In the genomic region with DNA sequence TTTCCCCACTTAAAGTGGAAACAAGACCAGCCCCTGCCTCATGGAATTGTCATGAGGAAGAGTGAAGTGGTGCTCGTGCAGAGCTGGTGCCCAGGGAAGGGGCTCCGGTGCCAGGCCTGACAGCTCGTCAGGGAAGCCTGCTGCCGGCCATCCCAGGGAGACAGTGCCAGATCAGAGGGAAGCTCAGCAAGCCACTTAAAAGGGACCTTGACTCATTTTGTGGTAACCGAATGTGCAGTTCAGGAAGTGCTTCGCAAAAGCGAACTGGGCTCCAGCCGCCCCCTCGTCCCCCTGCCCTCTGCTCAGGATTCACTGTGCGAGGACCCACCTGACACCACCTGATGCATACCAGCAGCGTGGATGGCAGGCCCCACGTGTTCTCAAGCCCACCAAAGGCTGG, we compare ENCODE assay signal across 7 cellular contexts.
DNase-seq lines count a peak whose midpoint lies in the region; ATAC-seq and TF ChIP-seq lines count a peak whose summit lies in the region.
"Not testable (repeated sequence)": the region's sequence is repeated elsewhere in the genome, so short reads cannot be mapped to it uniquely, and the experiment has no call there.

No MANE protein-coding gene starts in this region.

- H3K4me1 Mint-ChIP-seq in CD4-positive, alpha-beta T cell (ENCODE audit: low read depth); T-helper 17 cell; activated T-helper 17 cell treated with anti-CD3 and anti-CD28 coated beads, Interleukin-2, amount 50 U/mL, for 72 hours; stimulated activated effector memory CD8-positive, alpha-beta T cell treated with anti-CD3 and anti-CD28 coated beads, Interleukin-12 subunit alpha, Interleukin-12 subunit beta, amount 100 ng/mL, for 72 hours: not testable (repeated sequence)
- H3K4me1 Mint-ChIP-seq in activated CD8-positive, alpha-beta T cell treated with anti-CD3 and anti-CD28 coated beads for 36 hours (ENCODE audit: low read depth): peaks cover 16% of the 10 kb centered on the region

- H3K27me3 Mint-ChIP-seq in CD4-positive, alpha-beta T cell; T-helper 17 cell; activated CD8-positive, alpha-beta T cell treated with anti-CD3 and anti-CD28 coated beads for 36 hours; activated T-helper 17 cell treated with anti-CD3 and anti-CD28 coated beads, Interleukin-2, amount 50 U/mL, for 72 hours: not testable (repeated sequence)

- H3K36me3 ChIP-seq in mucosa of descending colon (ENCODE audit: low read depth): not testable (repeated sequence)

- not testable (repeated sequence) for H3K4me3 ChIP-seq in mucosa of descending colon

- TF ChIP-seq CTCF in CD4-positive, alpha-beta T cell (IDR thresholded peaks at IDR 0.05); activated CD8-positive, alpha-beta T cell treated with anti-CD3 and anti-CD28 coated beads for 36 hours (IDR thresholded peaks at IDR 0.05); mucosa of descending colon (IDR thresholded peaks at IDR 0.05): not testable (repeated sequence)

- intact Hi-C loops in CD4-positive, alpha-beta T cell (cut with DNase I, micrococcal nuclease); activated CD8-positive, alpha-beta T cell treated with anti-CD3 and anti-CD28 coated beads for 36 hours (cut with micrococcal nuclease); mucosa of descending colon (cut with DNase I, micrococcal nuclease): not testable (repeated sequence)

- H3K4me1 ChIP-seq in mucosa of descending colon (ENCODE audit: low read depth): not testable (repeated sequence)

- ATAC-seq in CD4-positive, alpha-beta T cell (ENCODE audit: poor library complexity): peak; percentile 79
- peak; percentile 79 for ATAC-seq in T-helper 17 cell
- peak; percentile 62 for ATAC-seq in activated CD8-positive, alpha-beta T cell treated with anti-CD3 and anti-CD28 coated beads for 36 hours
- peak; percentile 77 for ATAC-seq in activated T-helper 17 cell treated with anti-CD3 and anti-CD28 coated beads, Interleukin-2, amount 50 U/mL, for 72 hours (replicated peaks)
- peak; percentile 27 for ATAC-seq in mucosa of descending colon
- peak; percentile 60 for ATAC-seq in stimulated activated effector memory CD8-positive, alpha-beta T cell treated with anti-CD3 and anti-CD28 coated beads, Interleukin-12 subunit alpha, Interleukin-12 subunit beta, amount 100 ng/mL, for 72 hours

- POLR2A ChIA-PET in CD4-positive, alpha-beta T cell (lab: Charles Lee); activated CD8-positive, alpha-beta T cell treated with anti-CD3 and anti-CD28 coated beads for 36 hours (lab: Charles Lee): not testable (repeated sequence)

- not testable (repeated sequence) for H3K27ac ChIP-seq in CD4-positive, alpha-beta T cell (ENCODE audit: low read depth, low read length)

- not testable (repeated sequence) for H3K9me3 ChIP-seq in CD4-positive, alpha-beta T cell (ENCODE audit: control insufficient read depth, low read length); T-helper 17 cell (ENCODE audit: control insufficient read depth, low read length, poor library complexity, severe bottlenecking); mucosa of descending colon

- H3K36me3 Mint-ChIP-seq in CD4-positive, alpha-beta T cell (ENCODE audit: low read depth); T-helper 17 cell (ENCODE audit: low read depth); activated CD8-positive, alpha-beta T cell treated with anti-CD3 and anti-CD28 coated beads for 36 hours (ENCODE audit: low read depth); activated T-helper 17 cell treated with anti-CD3 and anti-CD28 coated beads, Interleukin-2, amount 50 U/mL, for 72 hours (ENCODE audit: low read depth); stimulated activated effector memory CD8-positive, alpha-beta T cell treated with anti-CD3 and anti-CD28 coated beads, Interleukin-12 subunit alpha, Interleukin-12 subunit beta, amount 100 ng/mL, for 72 hours: not testable (repeated sequence)

- CTCF ChIA-PET in CD4-positive, alpha-beta T cell (lab: Charles Lee); activated CD8-positive, alpha-beta T cell treated with anti-CD3 and anti-CD28 coated beads for 36 hours (lab: Charles Lee): not testable (repeated sequence)

- not testable (repeated sequence) for H3K27me3 ChIP-seq in CD4-positive, alpha-beta T cell (ENCODE audit: control insufficient read depth, insufficient read depth, low read length)

- DNase-seq in CD4-positive, alpha-beta T cell; T-helper 17 cell; activated CD8-positive, alpha-beta T cell treated with anti-CD3 and anti-CD28 coated beads for 36 hours; mucosa of descending colon; stimulated activated effector memory CD8-positive, alpha-beta T cell treated with anti-CD3 and anti-CD28 coated beads, Interleukin-12 subunit alpha, Interleukin-12 subunit beta, amount 100 ng/mL, for 72 hours (ENCODE audit: low spot score in 2 of 2): not testable (repeated sequence)
- DNase-seq in central memory CD4-positive, alpha-beta T cell: peak; percentile 2

- H3K27ac Mint-ChIP-seq in CD4-positive, alpha-beta T cell; T-helper 17 cell; activated CD8-positive, alpha-beta T cell treated with anti-CD3 and anti-CD28 coated beads for 36 hours; activated T-helper 17 cell treated with anti-CD3 and anti-CD28 coated beads, Interleukin-2, amount 50 U/mL, for 72 hours; stimulated activated effector memory CD8-positive, alpha-beta T cell treated with anti-CD3 and anti-CD28 coated beads, Interleukin-12 subunit alpha, Interleukin-12 subunit beta, amount 100 ng/mL, for 72 hours: not testable (repeated sequence)

- H3K4me3 Mint-ChIP-seq in CD4-positive, alpha-beta T cell; T-helper 17 cell; activated CD8-positive, alpha-beta T cell treated with anti-CD3 and anti-CD28 coated beads for 36 hours; activated T-helper 17 cell treated with anti-CD3 and anti-CD28 coated beads, Interleukin-2, amount 50 U/mL, for 72 hours; stimulated activated effector memory CD8-positive, alpha-beta T cell treated with anti-CD3 and anti-CD28 coated beads, Interleukin-12 subunit alpha, Interleukin-12 subunit beta, amount 100 ng/mL, for 72 hours: not testable (repeated sequence)

- not testable (repeated sequence) for H3K9me3 Mint-ChIP-seq in CD4-positive, alpha-beta T cell; activated CD8-positive, alpha-beta T cell treated with anti-CD3 and anti-CD28 coated beads for 36 hours; activated T-helper 17 cell treated with anti-CD3 and anti-CD28 coated beads, Interleukin-2, amount 50 U/mL, for 72 hours; stimulated activated effector memory CD8-positive, alpha-beta T cell treated with anti-CD3 and anti-CD28 coated beads, Interleukin-12 subunit alpha, Interleukin-12 subunit beta, amount 100 ng/mL, for 72 hours

Comparison
In these comparisons a context has a peak if more than half of its experiments do, and no peak if none do; other contexts are left out.
1. ATAC-seq: peak in every context shown above with its lines; median percentile 79 in CD4-positive, alpha-beta T cell; 79 in T-helper 17 cell; 77 in activated T-helper 17 cell treated with anti-CD3 and anti-CD28 coated beads, Interleukin-2, amount 50 U/mL, for 72 hours; 62 in activated CD8-positive, alpha-beta T cell treated with anti-CD3 and anti-CD28 coated beads for 36 hours; 60 in stimulated activated effector memory CD8-positive, alpha-beta T cell treated with anti-CD3 and anti-CD28 coated beads, Interleukin-12 subunit alpha, Interleukin-12 subunit beta, amount 100 ng/mL, for 72 hours; 27 in mucosa of descending colon.